Comparison of ENCODE assay signal across 23 cellular contexts in genomic region chr4:78520808-78521226, GRCh38. TPM values are rescaled to one million over a fixed set of nuclear protein-coding genes. Genes with fewer than 3 reads are reported as not detected.
DNase-seq lines count a peak whose midpoint lies in the region; ATAC-seq, FAIRE-seq and TF ChIP-seq lines count a peak whose summit lies in the region.
"Had no signal": no experiment of that assay in that cellular context is flagged by ENCODE, and none has a peak within 500 bp of the region (broad histone marks: within the 10 kb centered on the region; RNA-seq: fewer than 3 reads in every experiment).

No MANE protein-coding gene starts in this region.

- H2AFZ ChIP-seq in smooth muscle cell (ENCODE audit: low read depth): peak overlapping the region; percentile 0

- H4K20me1 ChIP-seq in smooth muscle cell (ENCODE audit: low read depth): no peaks in the 10 kb centered on the region

- H3K4me3 ChIP-seq in HFF-Myc (replicated peaks; ENCODE audit: low read depth, low read length): no peak overlapping the region
- H3K4me3 ChIP-seq in astrocyte of the spinal cord (ENCODE audit: low read depth, low read length): no peak overlapping the region
- H3K4me3 ChIP-seq in fibroblast of villous mesenchyme (ENCODE audit: low read depth, low read length): no peak overlapping the region
- no peak overlapping the region for H3K4me3 ChIP-seq in smooth muscle cell
- H3K4me3 ChIP-seq: adrenal gland, gastroesophageal sphincter, GM12878, MG63, ovary had no signal

- FAIRE-seq in RCC 7860 (lab: Jason Lieb, UNC): no peak
- FAIRE-seq: GM12878, TTC549 had no signal

- in situ Hi-C loops in astrocyte of the spinal cord (cut with HindIII; ENCODE audit: low sequenced_read_pairs): no loop called here

- H3F3A ChIP-seq in smooth muscle cell (ENCODE audit: low read depth): no peaks in the 10 kb centered on the region

- no peaks in the 10 kb centered on the region for H3K9me3 ChIP-seq in smooth muscle cell (replicated peaks; ENCODE audit: low read depth)
- H3K9me3 ChIP-seq: adrenal gland, gastroesophageal sphincter, MG63, ovary had no signal

- TF ChIP-seq CTCF in HFF-Myc (IDR thresholded peaks at IDR 0.05; ENCODE audit: low read depth, low read length, missing control alignments) (no peak), astrocyte of the spinal cord (IDR thresholded peaks at IDR 0.05; ENCODE audit: low read depth, low read length) (no peak), fibroblast of villous mesenchyme (IDR thresholded peaks at IDR 0.05; ENCODE audit: insufficient read depth, low read depth, low read length) (no peak), smooth muscle cell (IDR thresholded peaks at IDR 0.05; ENCODE audit: borderline replicate concordance, insufficient read depth, poor library complexity, severe bottlenecking) (no peak)

- H3K79me2 ChIP-seq in smooth muscle cell (ENCODE audit: low read depth): no peaks in the 10 kb centered on the region

- H3K9ac ChIP-seq in smooth muscle cell (ENCODE audit: low read depth): no peak overlapping the region

- ATAC-seq in HG03175 (IDR thresholded peaks at IDR 0.05; ENCODE audit: unreplicated experiment): no peak
- no peak for ATAC-seq in GM18498 (IDR thresholded peaks at IDR 0.05; ENCODE audit: unreplicated experiment)
- ATAC-seq: gastroesophageal sphincter, GM12878, Panc1 had no signal

- DNase-seq in HFF-Myc (ENCODE audit: extremely low read depth, low read depth) (peak; percentile 72), astrocyte of the spinal cord (ENCODE audit: low read depth, low spot score) (peak; percentile 66), fibroblast of villous mesenchyme (ENCODE audit: low read depth) (peak; percentile 47), smooth muscle cell (lab: John Stamatoyannopoulos, UW; ENCODE audit: unreplicated experiment) (no peak), RCC 7860 (ENCODE audit: low spot score) (no peak)
- DNase-seq: activated CD4-positive, alpha-beta T cell treated with anti-CD3 and anti-CD28 coated beads for 4 hours; activated effector memory CD4-positive, alpha-beta T cell treated with anti-CD3 and anti-CD28 coated beads, Interleukin-2, amount 50 U/mL, for 16 hours; adrenal gland; cerebellar nuclear complex; DMS 273 treated with DMSO at 0.1 percent for 48 hours; endodermal cell; GF-D8; MG63; ovary; stimulated activated CD4-positive, alpha-beta T cell treated with anti-CD3 and anti-CD28 coated beads, Interleukin-4, amount 100 ng/mL, for 24 hours; substantia nigra had no signal

- H3K4me2 ChIP-seq in smooth muscle cell: no peak overlapping the region

- no peaks in the 10 kb centered on the region for H3K36me3 ChIP-seq in smooth muscle cell (ENCODE audit: low read depth)
- H3K36me3 ChIP-seq: adrenal gland, gastroesophageal sphincter, MG63, ovary had no signal

- no peaks in the 10 kb centered on the region for H3K4me1 ChIP-seq in smooth muscle cell (ENCODE audit: low read depth)
- H3K4me1 ChIP-seq: adrenal gland had no signal

- no peaks in the 10 kb centered on the region for H3K27me3 ChIP-seq in smooth muscle cell (ENCODE audit: low read depth)
- H3K27me3 ChIP-seq: adrenal gland, gastroesophageal sphincter, MG63, ovary had no signal

- H3K27ac ChIP-seq in smooth muscle cell (ENCODE audit: low read depth): no peak overlapping the region
- H3K27ac ChIP-seq: adrenal gland, C4-2B, ovary had no signal

- 70% methylated on average over 3 of the region's 3 CpGs for WGBS in smooth muscle cell (ENCODE audit: low lambda C conversion rate)

RNA-seq across cellular contexts. Expression of gene ANXA3, which starts 30.8 kb away (rescaled TPM):
- total RNA-seq in fibroblast of villous mesenchyme (27.4 and 50.1 TPM in 2 replicates), smooth muscle cell (39.0 and 44.5 TPM in 2 replicates)
- polyA plus RNA-seq in smooth muscle cell: 16.7 and 59.0 TPM in 2 replicates

Comparison
In these comparisons a context has a peak if more than half of its experiments do, and no peak if none do; other contexts are left out.
1. DNase-seq: peak in HFF-Myc (single experiment), astrocyte of the spinal cord (single experiment) and fibroblast of villous mesenchyme (single experiment); none in smooth muscle cell (single experiment) and RCC 7860 (single experiment).